ENCODE assay signal across 17 cellular contexts in genomic region chr5:94471496-94471895, GRCh38.
A peak's percentile ranks its signal among the peaks of the same experiment; 100 is the strongest.
DNase-seq lines count a peak whose midpoint lies in the region; ATAC-seq and TF ChIP-seq lines count a peak whose summit lies in the region.
"Had no signal": no experiment of that assay in that cellular context is flagged by ENCODE, and none has a peak within 500 bp of the region (broad histone marks: within the 10 kb centered on the region; RNA-seq: fewer than 3 reads in every experiment).

No MANE protein-coding gene starts in this region.

- ATAC-seq in GM18502 (IDR thresholded peaks at IDR 0.05; ENCODE audit: poor library complexity, unreplicated experiment) = no peak
- ATAC-seq in GM21360 (IDR thresholded peaks at IDR 0.05; ENCODE audit: unreplicated experiment) = no peak
- ATAC-seq: HepG2; left cardiac atrium; natural killer cell treated with Interleukin-12 subunit alpha and Interleukin-12 subunit beta and Interleukin-15 and Interleukin-18, amount 100 ng/mL, for 72 hours; stimulated activated effector memory CD8-positive, alpha-beta T cell treated with anti-CD3 and anti-CD28 coated beads, Interleukin-12 subunit alpha, Interleukin-12 subunit beta, amount 100 ng/mL, for 72 hours had no signal

- POLR2A ChIA-PET in HEK293 (lab: Yijun Ruan, JAX) = no interaction called here

- DNase-seq in AG10803 (ENCODE audit: low read depth) (peak; percentile 58), astrocyte of the spinal cord (ENCODE audit: low read depth, low spot score) (peak; percentile 7), lung microvascular endothelial cell (ENCODE audit: low read depth in 2 of 2) (peak; percentile 1 to 46), NCI-H2029 treated with DMSO at 0.1 percent for 48 hours (lab: John Stamatoyannopoulos, UW) (no peak), HT-29 (ENCODE audit: low spot score) (no peak)
- DNase-seq: activated CD4-positive, alpha-beta T cell treated with anti-CD3 and anti-CD28 coated beads, Interleukin-2, amount 10 ng/mL, durations not matched to agents 24 days and 14 days; CD8-positive, alpha-beta memory T cell; DMS79 treated with DMSO at 0.1 percent for 48 hours; left cardiac atrium; SIG-M5 had no signal

- H3K9me3 ChIP-seq in HEK293 (ENCODE audit: control insufficient read depth, insufficient read depth, low read depth, low read length) = no peaks in the 10 kb centered on the region
- H3K9me3 ChIP-seq: vagina had no signal

- peaks cover 14% of the 10 kb centered on the region for H3K4me1 ChIP-seq in HEK293 (ENCODE audit: control insufficient read depth, insufficient read depth, low read length)
- H3K4me1 ChIP-seq: vagina had no signal

- H3K36me3 ChIP-seq in HEK293 (ENCODE audit: control insufficient read depth in 2 of 2, insufficient read depth in 1 of 2, low read length in 2 of 2) = no peaks in the 10 kb centered on the region
- H3K36me3 ChIP-seq: vagina had no signal

- no peak overlapping the region for H3K27ac ChIP-seq in HEK293 (ENCODE audit: extremely low read depth, low read depth, low read length)
- H3K27ac ChIP-seq: vagina had no signal

- TF ChIP-seq CTCF in AG10803 (conservative IDR thresholded peaks at IDR 0.05; ENCODE audit: low read length) (no peak), HEK293 (tag by site-specific recombination; IDR thresholded peaks at IDR 0.05) (no peak), astrocyte of the spinal cord (IDR thresholded peaks at IDR 0.05; ENCODE audit: low read depth, low read length) (no peak)

- in situ Hi-C loops in astrocyte of the spinal cord (cut with HindIII; ENCODE audit: low sequenced_read_pairs) = no loop called here

- H3K4me3 ChIP-seq in AG10803 (ENCODE audit: low read length) (no peak overlapping the region), HEK293 (ENCODE audit: low read depth, low read length) (no peak overlapping the region), astrocyte of the spinal cord (ENCODE audit: low read depth, low read length) (no peak overlapping the region)
- H3K4me3 ChIP-seq: vagina had no signal

- CTCF ChIA-PET in HEK293 (lab: Yijun Ruan, JAX) = no interaction called here

TF ChIP-seq in HEK293, 187 proteins besides CTCF, POLR2A, EP300 and RAD21:
- TF ChIP-seq ZNF302 (tag by site-specific recombination; IDR thresholded peaks at IDR 0.05; ENCODE audit: low read depth) (no peak), GLIS1 (tag by site-specific recombination; IDR thresholded peaks at IDR 0.05) (peak; percentile 8; the same call in 1 of the 2 replicates)

Comparison
In these comparisons a context has a peak if more than half of its experiments do, and no peak if none do; other contexts are left out.
1. DNase-seq: peak in AG10803 (single experiment), astrocyte of the spinal cord (single experiment) and lung microvascular endothelial cell (2 of 2); none in NCI-H2029 treated with DMSO at 0.1 percent for 48 hours (single experiment) and HT-29 (single experiment).